8 cellular contexts compared by ENCODE assay signal in genomic region chr16:46972971-46973456, GRCh38. TPM values are rescaled to one million over a fixed set of nuclear protein-coding genes. Genes with fewer than 3 reads are reported as not detected.
DNase-seq lines count a peak whose midpoint lies in the region; ATAC-seq and TF ChIP-seq lines count a peak whose summit lies in the region.

No MANE protein-coding gene starts in this region.

- no peaks in the 10 kb centered on the region for H3K9me3 Mint-ChIP-seq in CD4-positive, alpha-beta T cell
- no peaks in the 10 kb centered on the region for H3K9me3 Mint-ChIP-seq in mesothelial cell of epicardium
- no peaks in the 10 kb centered on the region for H3K9me3 Mint-ChIP-seq in stimulated activated naive CD8-positive, alpha-beta T cell treated with anti-CD3 and anti-CD28 coated beads, Interleukin-15, amount 100 ng/mL, for 72 hours

- peaks cover 65% of the 10 kb centered on the region for H3K4me1 Mint-ChIP-seq in CD4-positive, alpha-beta T cell (ENCODE audit: low read depth)
- peaks cover 29% of the 10 kb centered on the region for H3K4me1 Mint-ChIP-seq in mesothelial cell of epicardium
- peaks cover 59% of the 10 kb centered on the region for H3K4me1 Mint-ChIP-seq in stimulated activated naive CD8-positive, alpha-beta T cell treated with anti-CD3 and anti-CD28 coated beads, Interleukin-15, amount 100 ng/mL, for 72 hours

- H3K27me3 ChIP-seq in CD4-positive, alpha-beta T cell (ENCODE audit: control insufficient read depth, insufficient read depth, low read length), result no peaks in the 10 kb centered on the region

- peak; percentile 10 for ATAC-seq in CD4-positive, alpha-beta T cell (ENCODE audit: poor library complexity)
- ATAC-seq in GM21360 (IDR thresholded peaks at IDR 0.05; ENCODE audit: unreplicated experiment) (peak; percentile 33), HG03575 (IDR thresholded peaks at IDR 0.05; ENCODE audit: extremely low read depth, insufficient number of reproducible peaks, low FRiP score, unreplicated experiment) (peak; percentile 13)
- peak; percentile 64 for ATAC-seq in stimulated activated naive CD8-positive, alpha-beta T cell treated with anti-CD3 and anti-CD28 coated beads, Interleukin-15, amount 100 ng/mL, for 72 hours

- H3K36me3 Mint-ChIP-seq in CD4-positive, alpha-beta T cell (ENCODE audit: low read depth), result peaks cover 56% of the 10 kb centered on the region
- peaks cover 10% of the 10 kb centered on the region for H3K36me3 Mint-ChIP-seq in mesothelial cell of epicardium

- H3K4me3 Mint-ChIP-seq in CD4-positive, alpha-beta T cell, result peak overlapping the region; percentile 93
- peak overlapping the region; percentile 92 for H3K4me3 Mint-ChIP-seq in mesothelial cell of epicardium
- peak overlapping the region; percentile 88 to 93 for H3K4me3 Mint-ChIP-seq in stimulated activated naive CD8-positive, alpha-beta T cell treated with anti-CD3 and anti-CD28 coated beads, Interleukin-15, amount 100 ng/mL, for 72 hours

- H3K27ac Mint-ChIP-seq in CD4-positive, alpha-beta T cell, result peak overlapping the region; percentile 91
- H3K27ac Mint-ChIP-seq in mesothelial cell of epicardium, result peak overlapping the region; percentile 99
- peak overlapping the region; percentile 98 to 99 for H3K27ac Mint-ChIP-seq in stimulated activated naive CD8-positive, alpha-beta T cell treated with anti-CD3 and anti-CD28 coated beads, Interleukin-15, amount 100 ng/mL, for 72 hours

- H3K27ac ChIP-seq in CD4-positive, alpha-beta T cell (ENCODE audit: low read depth, low read length), result peak overlapping the region; percentile 93

- no peaks in the 10 kb centered on the region for H3K9me3 ChIP-seq in CD4-positive, alpha-beta T cell (ENCODE audit: control insufficient read depth, low read length)

- no peaks in the 10 kb centered on the region for H3K27me3 Mint-ChIP-seq in CD4-positive, alpha-beta T cell
- no peaks in the 10 kb centered on the region for H3K27me3 Mint-ChIP-seq in mesothelial cell of epicardium (ENCODE audit: low read depth)
- no peaks in the 10 kb centered on the region for H3K27me3 Mint-ChIP-seq in stimulated activated naive CD8-positive, alpha-beta T cell treated with anti-CD3 and anti-CD28 coated beads, Interleukin-15, amount 100 ng/mL, for 72 hours

- intact Hi-C loops in CD4-positive, alpha-beta T cell (cut with DNase I, micrococcal nuclease), result loop anchor here (2.0 to 10.0 kb wide), 7 partner anchors 44 to 1414 kb away; partner anchors contain the start of genes NETO2 (in 2 of the 2), ORC6 (in 2 of the 2), VPS35 (in 2 of the 2) and C16orf87 (in 1 of the 2)

- POLR2A ChIA-PET in CD4-positive, alpha-beta T cell (lab: Charles Lee), result interaction anchor here (1.0 to 3.1 kb wide), 19 partner anchors 10 to 1650 kb away, joined by 3 to 28 read pairs (median 8); partner anchors contain the start of genes C16orf87, GPT2, ITFG1 and LONP2

- peak in 8 of 10 experiments; percentile 9 to 47 (median 18) for DNase-seq in CD4-positive, alpha-beta T cell
- DNase-seq in activated CD4-positive, alpha-beta T cell treated with anti-CD3 and anti-CD28 coated beads for 48 hours, result peak; percentile 67
- DNase-seq in effector CD8-positive, alpha-beta T cell (lab: John Stamatoyannopoulos, UW), result peak; percentile 23
- DNase-seq in mesothelial cell of epicardium (ENCODE audit: low spot score in 2 of 2, unreplicated experiment in 2 of 2) (peak in 1 of 2 experiments; percentile 57), occipital lobe (lab: John Stamatoyannopoulos, UW) (no peak)
- DNase-seq in stimulated activated naive CD8-positive, alpha-beta T cell treated with anti-CD3 and anti-CD28 coated beads, Interleukin-15, amount 100 ng/mL, for 72 hours, result peak; percentile 54

- CTCF ChIA-PET in CD4-positive, alpha-beta T cell (lab: Charles Lee), result interaction anchor here (1.2 to 3.8 kb wide), 2 partner anchors 15 to 64 kb away, joined by 3 to 24 read pairs; no protein-coding TSS in a partner anchor

- no peak for TF ChIP-seq CTCF in CD4-positive, alpha-beta T cell (IDR thresholded peaks at IDR 0.05)
- TF ChIP-seq CTCF in mesothelial cell of epicardium (IDR thresholded peaks at IDR 0.05; ENCODE audit: unreplicated experiment), result no peak

RNA-seq across cellular contexts. Expression of gene DNAJA2, which starts 0.5 kb away (rescaled TPM):
- 10 to 100 TPM; 80.8 to 81.4 TPM for total RNA-seq in CD4-positive, alpha-beta T cell
- total RNA-seq in mesothelial cell of epicardium, result 65.9 to 68.5 TPM (median 66.9 TPM) in 3 replicates
- 104 TPM for total RNA-seq in occipital lobe

Comparison
In these comparisons a context has a peak if more than half of its experiments do, and no peak if none do; other contexts are left out.
1. ATAC-seq: peak in every context shown above with its lines; median percentile 64 in stimulated activated naive CD8-positive, alpha-beta T cell treated with anti-CD3 and anti-CD28 coated beads, Interleukin-15, amount 100 ng/mL, for 72 hours; 33 in GM21360; 13 in HG03575; 10 in CD4-positive, alpha-beta T cell.